8 cellular contexts compared by ENCODE assay signal in the genomic region with DNA sequence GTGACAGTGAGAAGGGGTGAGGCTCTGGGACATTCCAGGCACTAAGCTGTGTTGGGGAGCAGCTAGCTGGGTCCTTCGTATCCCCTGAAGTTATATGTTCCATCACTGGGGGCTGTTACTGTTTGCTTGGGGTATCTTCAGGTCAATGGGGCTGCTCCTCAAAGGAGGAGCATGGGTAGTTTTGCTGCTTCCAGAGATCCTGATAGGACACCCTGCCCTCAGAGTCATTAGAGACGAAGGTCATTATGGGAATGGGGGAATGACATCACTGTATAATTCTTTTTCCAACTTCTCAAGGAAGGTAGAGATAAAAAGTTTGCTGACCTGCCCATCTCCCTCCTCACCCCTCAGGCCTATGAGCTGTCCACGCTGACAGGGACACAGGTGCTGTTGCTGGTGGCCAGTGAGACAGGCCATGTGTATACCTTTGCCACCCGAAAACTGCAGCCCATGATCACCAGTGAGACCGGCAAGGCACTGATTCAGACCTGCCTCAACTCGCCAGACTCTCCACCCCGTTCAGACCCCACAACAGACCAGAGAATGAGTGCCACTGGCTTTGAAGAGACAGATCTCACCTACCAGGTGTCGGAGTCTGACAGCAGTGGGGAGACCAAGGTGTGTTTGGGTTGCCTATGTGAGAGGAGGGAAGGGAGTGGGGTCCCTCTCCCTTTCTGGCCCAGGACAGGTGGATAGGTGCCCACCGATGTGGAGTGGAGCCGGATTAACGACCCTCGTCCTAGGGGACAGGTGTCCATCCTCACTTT. TPM values are rescaled to one million over a fixed set of nuclear protein-coding genes. Genes with fewer than 3 reads are reported as not detected.
DNase-seq lines count a peak whose midpoint lies in the region; ATAC-seq and TF ChIP-seq lines count a peak whose summit lies in the region.

No MANE protein-coding gene starts in this region.

- peaks cover 38% of the 10 kb centered on the region for H3K4me1 Mint-ChIP-seq in T-helper 2 cell treated with Interferon-gamma antibody and Interleukin-4, amounts not matched to agents 5 μg/mL and 100 μg/mL, for 36 hours (ENCODE audit: low read depth)

- no peak for DNase-seq in GM23248
- DNase-seq in T-helper 2 cell treated with Interferon-gamma antibody and Interleukin-4, amounts not matched to agents 5 μg/mL and 100 μg/mL, for 36 hours (ENCODE audit: low spot score) = no peak
- no peak for DNase-seq in fibroblast of pulmonary artery (ENCODE audit: low read depth)
- DNase-seq in stimulated activated CD4-positive, alpha-beta T cell treated with anti-CD3 and anti-CD28 coated beads, Interleukin-2, amount 100 ng/mL, for 48 hours = no peak
- no peak for DNase-seq in NCI-H2107 treated with DMSO at 0.1 percent for 48 hours (lab: John Stamatoyannopoulos, UW; ENCODE audit: unreplicated experiment)
- no peak for DNase-seq in KG1 (lab: John Stamatoyannopoulos, UW)

- H3K4me2 ChIP-seq in GM23248 (ENCODE audit: unreplicated experiment) = peak overlapping the region; percentile 79

- H4K20me1 ChIP-seq in GM23248 (ENCODE audit: insufficient read depth) = no peaks in the 10 kb centered on the region

- H3K4me3 Mint-ChIP-seq in T-helper 2 cell treated with Interferon-gamma antibody and Interleukin-4, amounts not matched to agents 5 μg/mL and 100 μg/mL, for 36 hours = peak overlapping the region; percentile 98

- H3K9me3 Mint-ChIP-seq in T-helper 2 cell treated with Interferon-gamma antibody and Interleukin-4, amounts not matched to agents 5 μg/mL and 100 μg/mL, for 36 hours = no peaks in the 10 kb centered on the region

- peaks cover 37% of the 10 kb centered on the region for H3K36me3 Mint-ChIP-seq in T-helper 2 cell treated with Interferon-gamma antibody and Interleukin-4, amounts not matched to agents 5 μg/mL and 100 μg/mL, for 36 hours (ENCODE audit: low read depth)

- no peak for TF ChIP-seq CTCF in fibroblast of pulmonary artery (IDR thresholded peaks at IDR 0.05; ENCODE audit: low read length, missing control alignments)

- peak overlapping the region; percentile 91 for H3K9ac ChIP-seq in GM23248

- no peaks in the 10 kb centered on the region for H3K27me3 Mint-ChIP-seq in T-helper 2 cell treated with Interferon-gamma antibody and Interleukin-4, amounts not matched to agents 5 μg/mL and 100 μg/mL, for 36 hours (ENCODE audit: low read depth)

- H3F3A ChIP-seq in GM23248 (ENCODE audit: insufficient read depth) = peaks cover 31% of the 10 kb centered on the region

- H3K79me2 ChIP-seq in GM23248 (ENCODE audit: insufficient read depth) = peaks cover 62% of the 10 kb centered on the region

- H3K27ac Mint-ChIP-seq in T-helper 2 cell treated with Interferon-gamma antibody and Interleukin-4, amounts not matched to agents 5 μg/mL and 100 μg/mL, for 36 hours = peak overlapping the region; percentile 84

- peak overlapping the region; percentile 80 for H3K4me3 ChIP-seq in GM23248
- H3K4me3 ChIP-seq in fibroblast of pulmonary artery (replicated peaks; ENCODE audit: low read depth, low read length) = peak overlapping the region; percentile 87
- peak overlapping the region; percentile 35 to 98 (median 88) for H3K4me3 ChIP-seq in skin epidermis

- in situ Hi-C loops in GM23248 (cut with MboI) = no loop called here

- no peak overlapping the region for H2AFZ ChIP-seq in GM23248

- H3K4me1 ChIP-seq in GM23248 (ENCODE audit: insufficient read depth) = peaks cover 12% of the 10 kb centered on the region

- H3K9me2 ChIP-seq in GM23248 (ENCODE audit: insufficient read depth) = no peaks in the 10 kb centered on the region

- 48 to 50% methylated on average over 12 of the region's 12 CpGs for WGBS in GM23248 (ENCODE audit: low coverage in 1 of 2, low lambda C conversion rate in 2 of 2, missing lambda C conversion rate in 2 of 2), 2 experiments

- no peaks in the 10 kb centered on the region for H3K9me3 ChIP-seq in GM23248 (ENCODE audit: low read depth)

- no peaks in the 10 kb centered on the region for H3K27me3 ChIP-seq in GM23248 (replicated peaks; ENCODE audit: insufficient read depth)

- H3K27ac ChIP-seq in GM23248 (peak overlapping the region; percentile 92), skin epidermis (peak overlapping the region in 20 of 21 experiments; percentile 73 to 99 (median 95))

- H3K36me3 ChIP-seq in GM23248 (ENCODE audit: low read depth) = peaks cover 14% of the 10 kb centered on the region

- no peak for ATAC-seq in HG02798 (IDR thresholded peaks at IDR 0.05; ENCODE audit: poor library complexity, unreplicated experiment)

RNA-seq across cellular contexts. Expression of a gene that starts 2.6 kb away (rescaled TPM):
- total RNA-seq in GM23248 (2014; rRNA removed; shearing (Covaris generic)) = 23.5 and 29.6 TPM in 2 replicates
- 3.3 TPM in 2 replicates for polyA plus RNA-seq in GM23248 (2016; fragmentation: Nextera tagmentation; extraction: Ambion mirVana)

RNA-seq across cellular contexts. Expression of a gene that starts 8.3 kb away (rescaled TPM):
- 15.0 and 26.1 TPM in 2 replicates for total RNA-seq in GM23248 (2014; rRNA removed; shearing (Covaris generic))
- 8.5 and 8.6 TPM in 2 replicates for polyA plus RNA-seq in GM23248 (2016; fragmentation: Nextera tagmentation; extraction: Ambion mirVana)

RNA-seq across cellular contexts. Expression of a gene that starts 55.6 kb away (rescaled TPM):
- 61.2 and 94.8 TPM in 2 replicates for total RNA-seq in GM23248 (2014; rRNA removed; shearing (Covaris generic))
- 90.2 and 93.6 TPM in 2 replicates for polyA plus RNA-seq in GM23248 (2016; fragmentation: Nextera tagmentation; extraction: Ambion mirVana)
